In genomic region chr5:135921388-135921787, GRCh38 we compare ENCODE assay signal across 2 cellular contexts.
TF ChIP-seq lines count a peak whose summit lies in the region.

No MANE protein-coding gene starts in this region.

TF ChIP-seq in IMR-90, 13 proteins besides CTCF, POLR2A, EP300 and RAD21:
- TF ChIP-seq ELK1 (IDR thresholded peaks at IDR 0.05; ENCODE audit: borderline replicate concordance, low read depth, low read length) (no peak), NFE2L2 (IDR thresholded peaks at IDR 0.05; ENCODE audit: low read depth, low read length) (no peak), MAFK (IDR thresholded peaks at IDR 0.05; ENCODE audit: low read depth, low read length) (no peak)

TF ChIP-seq in HepG2, 621 proteins besides CTCF, POLR2A, EP300 and RAD21:
- TF ChIP-seq ATF6 (CRISPR knock-in tag; conservative IDR thresholded peaks at IDR 0.05) (no peak), ZSCAN30 (CRISPR knock-in tag; IDR thresholded peaks at IDR 0.05) (no peak), AHR (CRISPR knock-in tag; IDR thresholded peaks at IDR 0.05) (no peak)
